In genomic region chr3:46119709-46120498, GRCh38 we compare ENCODE assay signal across 26 cellular contexts.
DNase-seq lines count a peak whose midpoint lies in the region; ATAC-seq, FAIRE-seq and TF ChIP-seq lines count a peak whose summit lies in the region.
"Had no signal": no experiment of that assay in that cellular context is flagged by ENCODE, and none has a peak within 500 bp of the region (broad histone marks: within the 10 kb centered on the region; RNA-seq: fewer than 3 reads in every experiment).

No MANE protein-coding gene starts in this region.

- H3K9ac ChIP-seq in K562 (ENCODE audit: insufficient read depth in 1 of 2, low read depth in 2 of 2, low read length in 2 of 2): no peak overlapping the region
- H3K9ac ChIP-seq: BLaER1 treated with 17β-estradiol and CSF1 and Interleukin-3, amounts not matched to agents 10 nM and 100 nM had no signal

- BruUV-seq in Caco-2 (replicated peaks; lab: Mats Ljungman, UMichigan): no TSS peak
- no TSS peak for BruUV-seq in K562 (replicated peaks; lab: Mats Ljungman, UMichigan)

- no peak for TF ChIP-seq CTCF in Caco-2 (IDR thresholded peaks at IDR 0.05; ENCODE audit: insufficient read depth in 1 of 2, low read depth in 1 of 2, low read length in 1 of 2, severe bottlenecking in 1 of 2, unreplicated experiment in 1 of 2)
- no peak for TF ChIP-seq CTCF in K562 (IDR thresholded peaks at IDR 0.05 in 2 of 3, conservative IDR thresholded peaks at IDR 0.05 in 1 of 3; ENCODE audit: insufficient read depth in 2 of 3, low read depth in 1 of 3, low read length in 3 of 3)
- no peak for TF ChIP-seq CTCF in epithelial cell of esophagus (IDR thresholded peaks at IDR 0.05; ENCODE audit: insufficient read depth, low read depth, low read length, missing control alignments)
- no peak for TF ChIP-seq CTCF in neutrophil (IDR thresholded peaks at IDR 0.05)
- TF ChIP-seq CTCF in Peyer's patch (IDR thresholded peaks at IDR 0.05): no peak
- no peak for TF ChIP-seq CTCF in RWPE1 (conservative IDR thresholded peaks at IDR 0.05; ENCODE audit: low read depth)

- POLR2A ChIA-PET in Caco-2 (lab: Charles Lee) (no interaction called here), K562 (lab: Yijun Ruan, JAX) (interaction anchor here (1.3 kb wide), 1 partner anchor 13 kb away, joined by 5 read pairs; no protein-coding TSS in a partner anchor), RWPE1 (lab: Yijun Ruan, JAX; ENCODE audit: low non-redundant PET) (no interaction called here)

- H2AFZ ChIP-seq in K562 (ENCODE audit: low read depth, low read length): no peak overlapping the region
- H2AFZ ChIP-seq: GM23338 had no signal

- H3K4me1 ChIP-seq in Caco-2 (peaks cover 27% of the 10 kb centered on the region), K562 (replicated peaks in 1 of 2; ENCODE audit: control insufficient read depth in 2 of 2, insufficient read depth in 2 of 2, low read length in 2 of 2) (no peaks in the 10 kb centered on the region), neutrophil (ENCODE audit: control insufficient read depth in 1 of 2, insufficient read depth in 1 of 2, low read depth in 1 of 2, low read length in 1 of 2) (peaks cover 28 to 31% of the 10 kb centered on the region in 2 experiments), Peyer's patch (no peaks in the 10 kb centered on the region)
- H3K4me1 ChIP-seq: BE2C had no signal

- DNase-seq in Caco-2 (no peak), K562 (ENCODE audit: extremely low read depth in 1 of 4, low spot score in 3 of 4) (no peak), epithelial cell of esophagus (ENCODE audit: low read depth) (peak; percentile 13), Peyer's patch (no peak), NCI-H1105 treated with DMSO at 0.1 percent for 48 hours (lab: John Stamatoyannopoulos, UW) (no peak), RWPE1 (ENCODE audit: low spot score) (no peak)
- DNase-seq: 8988T; ACHN; AML-193; BE2C; Calu3; CD4-positive, alpha-beta T cell; CD8-positive, alpha-beta memory T cell; DMS53; DMS79 treated with DMSO at 0.1 percent for 48 hours; GF-D8; H9; HFFc6 had no signal

- ATAC-seq in K562: no peak
- ATAC-seq: A549, GM23338, HCT116 had no signal

- no peaks in the 10 kb centered on the region for H3K79me2 ChIP-seq in K562 (ENCODE audit: control insufficient read depth, insufficient read depth, low read length)

- no peak overlapping the region for H3K4me2 ChIP-seq in K562 (ENCODE audit: insufficient read depth, low read length)
- H3K4me2 ChIP-seq: A549; BLaER1 treated with 17β-estradiol and CSF1 and Interleukin-3, amounts not matched to agents 10 nM and 100 nM; GM23338 had no signal

- no peak for FAIRE-seq in K562 (lab: Jason Lieb, UNC)
- FAIRE-seq: A549, GM12891, GM18507 had no signal

- intact Hi-C loops in Caco-2 (cut with micrococcal nuclease; ENCODE audit: unreplicated experiment): no loop called here
- intact Hi-C loops in K562 (cut with micrococcal nuclease): no loop called here

- no peaks in the 10 kb centered on the region for H3K9me1 ChIP-seq in K562 (ENCODE audit: control insufficient read depth, insufficient read depth, low read length)

- no peaks in the 10 kb centered on the region for H4K20me1 ChIP-seq in K562 (replicated peaks; ENCODE audit: control insufficient read depth, insufficient read depth, low read length)
- H4K20me1 ChIP-seq: BLaER1 treated with 17β-estradiol and CSF1 and Interleukin-3, amounts not matched to agents 10 nM and 100 nM had no signal

- no peak for TF ChIP-seq EP300 in K562 (IDR thresholded peaks at IDR 0.05; ENCODE audit: low read length)

- H3K27me3 Mint-ChIP-seq in Caco-2 (ENCODE audit: insufficient read depth, unreplicated experiment): no peaks in the 10 kb centered on the region
- H3K27me3 Mint-ChIP-seq: CD4-positive, alpha-beta T cell had no signal

- H3K4me3 Mint-ChIP-seq in Caco-2 (ENCODE audit: unreplicated experiment): no peak overlapping the region
- H3K4me3 Mint-ChIP-seq: CD14-positive monocyte; CD4-positive, alpha-beta T cell; CD8-positive, alpha-beta memory T cell; GM23338; H9; HFFc6 had no signal

- no peak overlapping the region for H3K4me3 ChIP-seq in Caco-2 (ENCODE audit: low read depth, low read length)
- no peak overlapping the region for H3K4me3 ChIP-seq in K562
- H3K4me3 ChIP-seq in epithelial cell of esophagus (ENCODE audit: low read length): no peak overlapping the region
- H3K4me3 ChIP-seq in neutrophil (ENCODE audit: low read depth in 1 of 2, low read length in 1 of 2): no peak overlapping the region
- H3K4me3 ChIP-seq in Peyer's patch: no peak overlapping the region
- H3K4me3 ChIP-seq: A549; BLaER1 treated with 17β-estradiol and CSF1 and Interleukin-3, amounts not matched to agents 10 nM and 100 nM; GM23338 had no signal

- H3K27me3 ChIP-seq in Caco-2 (replicated peaks; ENCODE audit: control insufficient read depth, insufficient read depth, low read length): no peaks in the 10 kb centered on the region
- no peaks in the 10 kb centered on the region for H3K27me3 ChIP-seq in K562 (ENCODE audit: control insufficient read depth in 2 of 2, insufficient read depth in 2 of 2, low read length in 2 of 2)
- H3K27me3 ChIP-seq in neutrophil: no peaks in the 10 kb centered on the region
- no peaks in the 10 kb centered on the region for H3K27me3 ChIP-seq in Peyer's patch
- H3K27me3 ChIP-seq: BE2C; BLaER1 treated with 17β-estradiol and CSF1 and Interleukin-3, amounts not matched to agents 10 nM and 100 nM had no signal

- H3K9me3 ChIP-seq in Caco-2: no peaks in the 10 kb centered on the region
- H3K9me3 ChIP-seq in K562 (replicated peaks; ENCODE audit: control insufficient read depth, insufficient read depth, low read depth, low read length): no peaks in the 10 kb centered on the region
- H3K9me3 ChIP-seq in neutrophil: no peaks in the 10 kb centered on the region
- H3K9me3 ChIP-seq in Peyer's patch: no peaks in the 10 kb centered on the region
- H3K9me3 ChIP-seq: A549, BE2C had no signal

- H3K27ac ChIP-seq in K562 (ENCODE audit: extremely low read depth, low read depth, low read length) (no peak overlapping the region), neutrophil (peak overlapping the region; percentile 15), Peyer's patch (no peak overlapping the region), RWPE1 (no peak overlapping the region)
- H3K27ac ChIP-seq: A549 had no signal

- 0% methylated on average over 4 of the region's 4 CpGs for WGBS in K562 (ENCODE audit: insufficient coverage, low coverage, missing lambda C conversion rate)

- peaks cover 6% of the 10 kb centered on the region for H3K4me1 Mint-ChIP-seq in Caco-2 (ENCODE audit: low read depth, unreplicated experiment)
- H3K4me1 Mint-ChIP-seq: CD8-positive, alpha-beta memory T cell had no signal

- H3K27ac Mint-ChIP-seq in Caco-2 (ENCODE audit: unreplicated experiment): peak overlapping the region; percentile 14
- H3K27ac Mint-ChIP-seq: CD4-positive, alpha-beta T cell; GM23338; HFFc6 had no signal

- H3K9me3 Mint-ChIP-seq in Caco-2 (ENCODE audit: unreplicated experiment): no peaks in the 10 kb centered on the region
- H3K9me3 Mint-ChIP-seq: CD4-positive, alpha-beta T cell; CD8-positive, alpha-beta memory T cell; GM23338; H9; HFFc6 had no signal

- no peak for TF ChIP-seq RAD21 in K562 (CRISPR knock-in tag; conservative IDR thresholded peaks at IDR 0.05 in 1 of 2, IDR thresholded peaks at IDR 0.05 in 1 of 2)

- CTCF ChIA-PET in Caco-2 (lab: Charles Lee) (no interaction called here), K562 (lab: Yijun Ruan, JAX; ENCODE audit: low intra/inter-chr PET ratio) (no interaction called here), RWPE1 (lab: Yijun Ruan, JAX) (no interaction called here)

- TF ChIP-seq POLR2A in K562 (conservative IDR thresholded peaks at IDR 0.05) (no peak), Peyer's patch (IDR thresholded peaks at IDR 0.05) (no peak)

- no peaks in the 10 kb centered on the region for H3K36me3 Mint-ChIP-seq in Caco-2 (ENCODE audit: insufficient read depth, unreplicated experiment)

- H3K36me3 ChIP-seq in Caco-2 (ENCODE audit: control insufficient read depth, insufficient read depth, low read length) (no peaks in the 10 kb centered on the region), K562 (ENCODE audit: control insufficient read depth, insufficient read depth, low read length) (no peaks in the 10 kb centered on the region), neutrophil (no peaks in the 10 kb centered on the region), Peyer's patch (no peaks in the 10 kb centered on the region)
- H3K36me3 ChIP-seq: BE2C; BLaER1 treated with 17β-estradiol and CSF1 and Interleukin-3, amounts not matched to agents 10 nM and 100 nM had no signal

- in situ Hi-C loops in K562 (cut with MboI): no loop called here

TF ChIP-seq in K562, 482 proteins besides CTCF, POLR2A, EP300 and RAD21:
- TF ChIP-seq ETV6 (IDR thresholded peaks at IDR 0.05; ENCODE audit: borderline replicate concordance in 1 of 2, low read depth in 2 of 2, low read length in 1 of 2) (no peak), ETV6 (CRISPR knock-in tag; IDR thresholded peaks at IDR 0.05; ENCODE audit: borderline replicate concordance) (no peak), POU5F1 (IDR thresholded peaks at IDR 0.05; ENCODE audit: borderline replicate concordance, low read depth, low read length, partially characterized antibody) (no peak), ZNF239 (CRISPR knock-in tag; IDR thresholded peaks at IDR 0.05) (no peak), ARID3A (IDR thresholded peaks at IDR 0.05; ENCODE audit: borderline replicate concordance, low read depth, low read length) (no peak), MCM7 (IDR thresholded peaks at IDR 0.05) (no peak), TCF15 (CRISPR knock-in tag; IDR thresholded peaks at IDR 0.05) (no peak), TCF7L2 (IDR thresholded peaks at IDR 0.05; ENCODE audit: low read depth, low read length) (no peak), RBM25 (IDR thresholded peaks at IDR 0.05; ENCODE audit: low read depth, low read length, severe bottlenecking) (peak; percentile 61)
